In genomic region chr7:127017196-127017595, GRCh38 we compare ENCODE assay signal across 8 cellular contexts.
"Had no signal": no experiment of that assay in that cellular context is flagged by ENCODE, and none has a peak within 500 bp of the region (broad histone marks: within the 10 kb centered on the region; RNA-seq: fewer than 3 reads in every experiment).

No MANE protein-coding gene starts in this region.

- FAIRE-seq: G401.6, GM12878, GM12891, GM12892, GM18507, GM19239 had no signal

- DNase-seq: GDM1, GF-D8 had no signal

- H3K4me3 ChIP-seq: GM12878 had no signal

- ATAC-seq: GM12878 had no signal
